15 cellular contexts compared by ENCODE assay signal in genomic region chr7:13049946-13050345, GRCh38.
"Had no signal": no experiment of that assay in that cellular context is flagged by ENCODE, and none has a peak within 500 bp of the region (broad histone marks: within the 10 kb centered on the region; RNA-seq: fewer than 3 reads in every experiment).

No MANE protein-coding gene starts in this region.

- H3K9ac ChIP-seq: parathyroid adenoma had no signal

- H3K4me3 Mint-ChIP-seq: activated CD4-positive, alpha-beta T cell treated with anti-CD3 and anti-CD28 coated beads, Interleukin-2, amount 10 ng/mL, durations not matched to agents 7 days and 5 days; activated naive CD4-positive, alpha-beta T cell treated with anti-CD3 and anti-CD28 coated beads, Interleukin-2, amount 50 U/mL, for 24 hours; nephron; stimulated activated effector memory CD8-positive, alpha-beta T cell treated with anti-CD3 and anti-CD28 coated beads, Interleukin-12 subunit alpha, Interleukin-12 subunit beta, amount 100 ng/mL, for 72 hours had no signal

- H3K27ac ChIP-seq: heart left ventricle, parathyroid adenoma, skin epidermis, tibial artery, vagina had no signal

- H3K79me2 ChIP-seq: parathyroid adenoma had no signal

- H3K27ac Mint-ChIP-seq: activated CD4-positive, alpha-beta T cell treated with anti-CD3 and anti-CD28 coated beads, Interleukin-2, amount 10 ng/mL, durations not matched to agents 7 days and 5 days; activated naive CD4-positive, alpha-beta T cell treated with anti-CD3 and anti-CD28 coated beads, Interleukin-2, amount 50 U/mL, for 24 hours; nephron; stimulated activated effector memory CD8-positive, alpha-beta T cell treated with anti-CD3 and anti-CD28 coated beads, Interleukin-12 subunit alpha, Interleukin-12 subunit beta, amount 100 ng/mL, for 72 hours had no signal

- H3K4me3 ChIP-seq: heart left ventricle, skin epidermis, tibial artery, vagina had no signal

- H3K9me3 Mint-ChIP-seq: activated CD4-positive, alpha-beta T cell treated with anti-CD3 and anti-CD28 coated beads, Interleukin-2, amount 10 ng/mL, durations not matched to agents 7 days and 5 days; activated naive CD4-positive, alpha-beta T cell treated with anti-CD3 and anti-CD28 coated beads, Interleukin-2, amount 50 U/mL, for 24 hours; nephron; stimulated activated effector memory CD8-positive, alpha-beta T cell treated with anti-CD3 and anti-CD28 coated beads, Interleukin-12 subunit alpha, Interleukin-12 subunit beta, amount 100 ng/mL, for 72 hours had no signal

- FAIRE-seq: islet of Langerhans had no signal

- H3K27me3 ChIP-seq: brain microvascular endothelial cell, heart left ventricle, tibial artery, vagina had no signal

- H3K36me3 ChIP-seq: brain microvascular endothelial cell, heart left ventricle, tibial artery, vagina had no signal

- H3K27me3 Mint-ChIP-seq: activated CD4-positive, alpha-beta T cell treated with anti-CD3 and anti-CD28 coated beads, Interleukin-2, amount 10 ng/mL, durations not matched to agents 7 days and 5 days had no signal

- ATAC-seq: esophagus mucosa; heart left ventricle; left lobe of liver; stimulated activated effector memory CD8-positive, alpha-beta T cell treated with anti-CD3 and anti-CD28 coated beads, Interleukin-12 subunit alpha, Interleukin-12 subunit beta, amount 100 ng/mL, for 72 hours had no signal

- H3K4me1 ChIP-seq: heart left ventricle, parathyroid adenoma, tibial artery, vagina had no signal

- H3K9me3 ChIP-seq: heart left ventricle, tibial artery, vagina had no signal

- DNase-seq: activated CD4-positive, alpha-beta T cell treated with anti-CD3 and anti-CD28 coated beads, Interleukin-2, amount 10 ng/mL, durations not matched to agents 7 days and 5 days; activated CD4-positive, CD25-positive, alpha-beta regulatory T cell; cerebellar nuclear complex; heart left ventricle; tibial artery had no signal

- H2AFZ ChIP-seq: parathyroid adenoma had no signal

- H3K4me1 Mint-ChIP-seq: activated CD4-positive, alpha-beta T cell treated with anti-CD3 and anti-CD28 coated beads, Interleukin-2, amount 10 ng/mL, durations not matched to agents 7 days and 5 days; activated naive CD4-positive, alpha-beta T cell treated with anti-CD3 and anti-CD28 coated beads, Interleukin-2, amount 50 U/mL, for 24 hours; nephron; stimulated activated effector memory CD8-positive, alpha-beta T cell treated with anti-CD3 and anti-CD28 coated beads, Interleukin-12 subunit alpha, Interleukin-12 subunit beta, amount 100 ng/mL, for 72 hours had no signal

- H3K36me3 Mint-ChIP-seq: activated naive CD4-positive, alpha-beta T cell treated with anti-CD3 and anti-CD28 coated beads, Interleukin-2, amount 50 U/mL, for 24 hours; stimulated activated effector memory CD8-positive, alpha-beta T cell treated with anti-CD3 and anti-CD28 coated beads, Interleukin-12 subunit alpha, Interleukin-12 subunit beta, amount 100 ng/mL, for 72 hours had no signal
